Comparison of ENCODE assay signal across 8 cellular contexts in genomic region chr14:24080888-24081738, GRCh38. TPM values are rescaled to one million over a fixed set of nuclear protein-coding genes. Genes with fewer than 3 reads are reported as not detected.
DNase-seq lines count a peak whose midpoint lies in the region; ATAC-seq, FAIRE-seq and TF ChIP-seq lines count a peak whose summit lies in the region.

No MANE protein-coding gene starts in this region.

- TF ChIP-seq POLR2A in stomach (IDR thresholded peaks at IDR 0.05) = no peak

- WGBS in stomach, 5 donors = 0 to 1% (median 1%) methylated on average over 15 to 74 of the region's 74 CpGs

- H3K27ac Mint-ChIP-seq in activated T-cell treated with anti-CD3 and anti-CD28 coated beads, Interleukin-2, amount 50 U/mL, for 72 hours = no peak overlapping the region
- H3K27ac Mint-ChIP-seq in nephron progenitor cell = no peak overlapping the region

- peaks cover 0 to 17% (median 0%) of the 10 kb centered on the region in 3 donors for H3K27me3 ChIP-seq in stomach

- H3K36me3 Mint-ChIP-seq in activated T-cell treated with anti-CD3 and anti-CD28 coated beads, Interleukin-2, amount 50 U/mL, for 72 hours (ENCODE audit: insufficient read depth in 2 of 2) = no peaks in the 10 kb centered on the region
- H3K36me3 Mint-ChIP-seq in nephron progenitor cell (ENCODE audit: low read depth) = no peaks in the 10 kb centered on the region

- TF ChIP-seq CTCF in fibroblast of mammary gland (conservative IDR thresholded peaks at IDR 0.05; ENCODE audit: control insufficient read depth, insufficient read depth, low read depth, low read length) = no peak
- TF ChIP-seq CTCF in nephron progenitor cell (IDR thresholded peaks at IDR 0.05) = no peak
- no peak for TF ChIP-seq CTCF in stomach (IDR thresholded peaks at IDR 0.05)

- peak; percentile 85 for ATAC-seq in HG03378 (IDR thresholded peaks at IDR 0.05; ENCODE audit: unreplicated experiment)
- ATAC-seq in activated T-cell treated with anti-CD3 and anti-CD28 coated beads, Interleukin-2, amount 50 U/mL, for 72 hours (replicated peaks in 1 of 2) = peak; percentile 92 to 94

- no peak for TF ChIP-seq EP300 in stomach (IDR thresholded peaks at IDR 0.05)

- peak; percentile 41 for DNase-seq in CD1c-positive myeloid dendritic cell (ENCODE audit: extremely low spot score)
- peak; percentile 86 for DNase-seq in GM19239 (ENCODE audit: insufficient read length, low spot score)
- DNase-seq in NOMO-1 treated with dmso at 0.1 percent for 144 hours (lab: John Stamatoyannopoulos, UW; ENCODE audit: unreplicated experiment) = peak; percentile 15
- peak; percentile 77 to 79 for DNase-seq in activated T-cell treated with anti-CD3 and anti-CD28 coated beads, Interleukin-2, amount 50 U/mL, for 72 hours
- DNase-seq in fibroblast of mammary gland (ENCODE audit: low read depth) = peak; percentile 11
- peak; percentile 65 for DNase-seq in nephron progenitor cell
- DNase-seq in stomach = peak; percentile 74

- intact Hi-C loops in stomach (cut with DNase I; ENCODE audit: low total_unique reads) = no loop called here

- no peaks in the 10 kb centered on the region for H3K9me3 Mint-ChIP-seq in activated T-cell treated with anti-CD3 and anti-CD28 coated beads, Interleukin-2, amount 50 U/mL, for 72 hours
- no peaks in the 10 kb centered on the region for H3K9me3 Mint-ChIP-seq in nephron progenitor cell

- H3K27ac ChIP-seq in stomach = peak overlapping the region; percentile 53 to 88 (median 80)

- H3K9me3 ChIP-seq in stomach = no peaks in the 10 kb centered on the region

- peak overlapping the region; percentile 51 for H3K4me3 ChIP-seq in fibroblast of mammary gland (ENCODE audit: control insufficient read depth, low read depth, low read length)
- peak overlapping the region; percentile 61 to 67 (median 63) for H3K4me3 ChIP-seq in stomach

- H3K27me3 Mint-ChIP-seq in activated T-cell treated with anti-CD3 and anti-CD28 coated beads, Interleukin-2, amount 50 U/mL, for 72 hours (ENCODE audit: low read depth) = no peaks in the 10 kb centered on the region
- H3K27me3 Mint-ChIP-seq in nephron progenitor cell (ENCODE audit: low read depth, poor library complexity) = peaks cover 67% of the 10 kb centered on the region

- peak; percentile 89 for FAIRE-seq in GM19239 (lab: Jason Lieb, UNC)

- H3K4me1 ChIP-seq in stomach = peaks cover 6 to 19% (median 17%) of the 10 kb centered on the region in 4 donors

- no peaks in the 10 kb centered on the region for H3K36me3 ChIP-seq in stomach

- peaks cover 25% of the 10 kb centered on the region for H3K4me1 Mint-ChIP-seq in activated T-cell treated with anti-CD3 and anti-CD28 coated beads, Interleukin-2, amount 50 U/mL, for 72 hours (ENCODE audit: low read depth)
- H3K4me1 Mint-ChIP-seq in nephron progenitor cell = peaks cover 45% of the 10 kb centered on the region

- peak overlapping the region; percentile 83 for H3K4me3 Mint-ChIP-seq in activated T-cell treated with anti-CD3 and anti-CD28 coated beads, Interleukin-2, amount 50 U/mL, for 72 hours
- peak overlapping the region; percentile 87 for H3K4me3 Mint-ChIP-seq in nephron progenitor cell

RNA-seq across cellular contexts. Expression of gene CPNE6, which starts 9.8 kb away (rescaled TPM):
- total RNA-seq in activated T-cell treated with anti-CD3 and anti-CD28 coated beads, Interleukin-2, amount 50 U/mL, for 72 hours = under 1 TPM; 0.12 to 0.14 TPM
- not detected for total RNA-seq in stomach
- under 1 TPM in 2 of 3 donors, not detected in 1; 0.12 to 0.25 TPM for polyA plus RNA-seq in stomach

RNA-seq across cellular contexts. Expression of gene PCK2, which starts 13.0 kb away (rescaled TPM):
- 100 to 1,000 TPM; 161 to 180 TPM for total RNA-seq in activated T-cell treated with anti-CD3 and anti-CD28 coated beads, Interleukin-2, amount 50 U/mL, for 72 hours
- 100 to 1,000 TPM in 1 of 5 donors, 10 to 100 TPM in 1, 1 to 10 TPM in 3; 2.3 to 168 (median 8.4) TPM for total RNA-seq in stomach
- 10 to 100 TPM; 12.3 to 24.0 (median 17.0) TPM for polyA plus RNA-seq in stomach

RNA-seq across cellular contexts. Expression of gene CARMIL3, which starts 29.3 kb away (rescaled TPM):
- total RNA-seq in activated T-cell treated with anti-CD3 and anti-CD28 coated beads, Interleukin-2, amount 50 U/mL, for 72 hours = 1 to 10 TPM; 1.9 to 2.1 TPM
- total RNA-seq in stomach = 1 to 10 TPM in 2 of 5 donors, under 1 TPM in 2, not detected in 1; 0.14 to 2.0 (median 0.76) TPM
- under 1 TPM in 2 of 3 donors, not detected in 1; 0.25 to 0.75 TPM for polyA plus RNA-seq in stomach

RNA-seq across cellular contexts. Expression of gene DCAF11, which starts 33.5 kb away (rescaled TPM):
- 100 to 1,000 TPM; 109 to 124 TPM for total RNA-seq in activated T-cell treated with anti-CD3 and anti-CD28 coated beads, Interleukin-2, amount 50 U/mL, for 72 hours
- 100 to 1,000 TPM in 2 of 5 donors, 10 to 100 TPM in 3; 50.4 to 396 (median 84.5) TPM for total RNA-seq in stomach
- polyA plus RNA-seq in stomach = 10 to 100 TPM; 27.7 to 68.3 (median 38.9) TPM

RNA-seq across cellular contexts. Expression of gene NRL, which starts 33.6 kb away (rescaled TPM):
- 1 to 10 TPM; 5.2 TPM for total RNA-seq in activated T-cell treated with anti-CD3 and anti-CD28 coated beads, Interleukin-2, amount 50 U/mL, for 72 hours
- 10 to 100 TPM in 2 of 5 donors, 1 to 10 TPM in 1, under 1 TPM in 1, not detected in 1; 0.92 to 69.2 (median 13.0) TPM for total RNA-seq in stomach
- 1 to 10 TPM; 1.2 to 1.3 (median 1.2) TPM for polyA plus RNA-seq in stomach

Comparison
In these comparisons a context has a peak if more than half of its experiments do, and no peak if none do; other contexts are left out.
1. Peak in every context shown above with its lines: DNase-seq, ATAC-seq, H3K4me3 ChIP-seq and H3K27ac ChIP-seq.
2. DNase-seq: peak in every context shown above with its lines; median percentile 86 in GM19239; 78 in activated T-cell treated with anti-CD3 and anti-CD28 coated beads, Interleukin-2, amount 50 U/mL, for 72 hours; 74 in stomach; 65 in nephron progenitor cell; 41 in CD1c-positive myeloid dendritic cell; 15 in NOMO-1 treated with dmso at 0.1 percent for 144 hours; 11 in fibroblast of mammary gland.